13 cellular contexts compared by ENCODE assay signal in genomic region chr14:53875337-53875897, GRCh38.
"Had no signal": no experiment of that assay in that cellular context is flagged by ENCODE, and none has a peak within 500 bp of the region (broad histone marks: within the 10 kb centered on the region; RNA-seq: fewer than 3 reads in every experiment).

No MANE protein-coding gene starts in this region.

- H3K4me2 ChIP-seq: hepatocyte, neural progenitor cell had no signal

- H3K79me2 ChIP-seq: hepatocyte had no signal

- H3K27me3 ChIP-seq: hepatocyte, neural progenitor cell, sigmoid colon, stomach had no signal

- H3K27ac Mint-ChIP-seq: activated naive CD4-positive, alpha-beta T cell treated with anti-CD3 and anti-CD28 coated beads, Interleukin-2, amount 10 ng/mL, durations not matched to agents 7 days and 5 days; activated T-helper 2 cell treated with anti-CD3 and anti-CD28 coated beads, Interferon-gamma antibody, Interleukin-2, Interleukin-4, amounts not matched to agents 10 μg/mL and 5 μg/mL and 100 μg/mL, durations not matched to agents 14 hours and 24 hours and 36 hours; neural progenitor cell had no signal

- H3K27me3 Mint-ChIP-seq: activated naive CD4-positive, alpha-beta T cell treated with anti-CD3 and anti-CD28 coated beads, Interleukin-2, amount 10 ng/mL, durations not matched to agents 7 days and 5 days had no signal

- ATAC-seq: activated CD4-positive, CD25-positive, alpha-beta regulatory T cell treated with anti-CD3 and anti-CD28 coated beads, Interleukin-2, amount 50 U/mL, for 24 hours; left lobe of liver had no signal

- H3K36me3 ChIP-seq: neural progenitor cell, sigmoid colon, stomach had no signal

- H3K4me3 Mint-ChIP-seq: activated naive CD4-positive, alpha-beta T cell treated with anti-CD3 and anti-CD28 coated beads, Interleukin-2, amount 10 ng/mL, durations not matched to agents 7 days and 5 days; naive B cell; neural progenitor cell had no signal

- H3K4me1 Mint-ChIP-seq: activated naive CD4-positive, alpha-beta T cell treated with anti-CD3 and anti-CD28 coated beads, Interleukin-2, amount 10 ng/mL, durations not matched to agents 7 days and 5 days; naive B cell had no signal

- H3K4me1 ChIP-seq: neural progenitor cell, psoas muscle had no signal

- H3K36me3 Mint-ChIP-seq: activated naive CD4-positive, alpha-beta T cell treated with anti-CD3 and anti-CD28 coated beads, Interleukin-2, amount 10 ng/mL, durations not matched to agents 7 days and 5 days; naive B cell; neural progenitor cell had no signal

- H2AFZ ChIP-seq: hepatocyte, neural progenitor cell had no signal

- H3K27ac ChIP-seq: hepatocyte, neural progenitor cell, psoas muscle, stomach had no signal

- H3K9me3 ChIP-seq: psoas muscle, sigmoid colon, stomach had no signal

- DNase-seq: activated naive CD4-positive, alpha-beta T cell treated with anti-CD3 and anti-CD28 coated beads, Interleukin-2, amount 10 ng/mL, durations not matched to agents 7 days and 5 days; activated T-cell treated with anti-CD3 and anti-CD28 coated beads, Interleukin-2, amount 50 U/mL, for 1 hour; caudate nucleus; naive B cell; sigmoid colon; stimulated activated CD4-positive, alpha-beta T cell treated with anti-CD3 and anti-CD28 coated beads, Interleukin-1b, Interleukin-23, amount 100 ng/mL, for 48 hours; stomach had no signal

- H3K9ac ChIP-seq: neural progenitor cell had no signal

- H3K4me3 ChIP-seq: hepatocyte, neural progenitor cell, psoas muscle, sigmoid colon, stomach had no signal
